In genomic region chr12:49905718-49906314, GRCh38 we compare ENCODE assay signal across 26 cellular contexts. TPM values are rescaled to one million over a fixed set of nuclear protein-coding genes. Genes with fewer than 3 reads are reported as not detected.
DNase-seq lines count a peak whose midpoint lies in the region; ATAC-seq and TF ChIP-seq lines count a peak whose summit lies in the region.
"Had no signal": no experiment of that assay in that cellular context is flagged by ENCODE, and none has a peak within 500 bp of the region (broad histone marks: within the 10 kb centered on the region; RNA-seq: fewer than 3 reads in every experiment).

No MANE protein-coding gene starts in this region.

- peak overlapping the region; percentile 31 for H3K27ac ChIP-seq in temporal lobe (ENCODE audit: low read depth, low read length)
- H3K27ac ChIP-seq: coronary artery had no signal

- H3K27ac Mint-ChIP-seq in brain (peak overlapping the region; percentile 42 to 94 (median 63)), neural crest cell (ENCODE audit: unreplicated experiment) (peak overlapping the region; percentile 1)
- H3K27ac Mint-ChIP-seq: activated B cell treated with CpG ODN at 0.5 μM for 24 hours; activated naive CD4-positive, alpha-beta T cell treated with anti-CD3 and anti-CD28 coated beads for 36 hours; activated T-cell treated with anti-CD3 and anti-CD28 coated beads, Interleukin-2, amount 50 U/mL, for 72 hours had no signal

- intact Hi-C loops in left ventricle myocardium superior (cut with micrococcal nuclease) (no loop called here), left cardiac atrium (cut with DNase I) (no loop called here)

- H3K36me3 Mint-ChIP-seq in brain (no peaks in the 10 kb centered on the region), neural crest cell (ENCODE audit: low read depth) (no peaks in the 10 kb centered on the region)

- no peaks in the 10 kb centered on the region for H3K9me3 Mint-ChIP-seq in brain
- H3K9me3 Mint-ChIP-seq in neural crest cell, result no peaks in the 10 kb centered on the region
- H3K9me3 Mint-ChIP-seq: activated B cell treated with CpG ODN at 0.5 μM for 24 hours; activated naive CD4-positive, alpha-beta T cell treated with anti-CD3 and anti-CD28 coated beads for 36 hours; activated T-cell treated with anti-CD3 and anti-CD28 coated beads, Interleukin-2, amount 50 U/mL, for 72 hours had no signal

- H3K27me3 Mint-ChIP-seq in brain, result peaks cover 4% of the 10 kb centered on the region
- H3K27me3 Mint-ChIP-seq in neural crest cell (ENCODE audit: low read depth), result peaks cover 20% of the 10 kb centered on the region

- DNase-seq in left ventricle myocardium superior, result peak; percentile 11
- DNase-seq in left cardiac atrium, result no peak
- no peak for DNase-seq in neural crest cell (ENCODE audit: low read depth, low spot score)
- DNase-seq in SHP77 treated with DMSO at 0.1 percent for 48 hours (lab: John Stamatoyannopoulos, UW), result no peak
- DNase-seq: activated B cell treated with CpG ODN at 0.5 μM for 24 hours; activated CD4-positive, alpha-beta T cell treated with anti-CD3 and anti-CD28 coated beads, Interleukin-2, amount 50 U/mL, for 1 hour; activated naive CD4-positive, alpha-beta T cell treated with anti-CD3 and anti-CD28 coated beads for 36 hours; activated T-cell treated with anti-CD3 and anti-CD28 coated beads, Interleukin-2, amount 50 U/mL, for 72 hours; anterior cingulate cortex; NCI-H446; NCI-H748 treated with DMSO at 0.1 percent for 48 hours; SHP77; small intestine; stimulated activated CD4-positive, alpha-beta T cell treated with anti-CD3 and anti-CD28 coated beads, Interleukin-1b, Interleukin-23, amount 100 ng/mL, for 48 hours; stimulated activated naive CD8-positive, alpha-beta T cell treated with anti-CD3 and anti-CD28 coated beads, Interleukin-15, Interleukin-2, amounts not matched to agents 100 U/mL and 50 U/mL, for 24 hours had no signal

- H3K4me1 Mint-ChIP-seq in brain, result peaks cover 70% of the 10 kb centered on the region
- peaks cover 33% of the 10 kb centered on the region for H3K4me1 Mint-ChIP-seq in neural crest cell

- H3K4me3 Mint-ChIP-seq in brain (peak overlapping the region in 4 of 5 experiments; percentile 45 to 61 (median 56)), neural crest cell (peak overlapping the region; percentile 4)
- H3K4me3 Mint-ChIP-seq: activated B cell treated with CpG ODN at 0.5 μM for 24 hours; activated naive CD4-positive, alpha-beta T cell treated with anti-CD3 and anti-CD28 coated beads for 36 hours had no signal

- TF ChIP-seq CTCF in brain (conservative IDR thresholded peaks at IDR 0.05) (no peak), neural crest cell (conservative IDR thresholded peaks at IDR 0.05) (no peak)

- ATAC-seq in left ventricle myocardium superior (no peak), left cardiac atrium (no peak), GM19324 (IDR thresholded peaks at IDR 0.05; ENCODE audit: low FRiP score, unreplicated experiment) (no peak), GM19463 (IDR thresholded peaks at IDR 0.05; ENCODE audit: unreplicated experiment) (no peak)
- ATAC-seq: activated T-cell treated with anti-CD3 and anti-CD28 coated beads, Interleukin-2, amount 50 U/mL, for 72 hours; left lobe of liver; Panc1; stimulated activated naive CD8-positive, alpha-beta T cell treated with anti-CD3 and anti-CD28 coated beads, Interleukin-15, Interleukin-2, amounts not matched to agents 100 U/mL and 50 U/mL, for 24 hours had no signal

RNA-seq across cellular contexts. Expression of gene FAIM2, which starts 2.1 kb away (rescaled TPM):
- total RNA-seq in left ventricle myocardium superior (8.2 TPM), left cardiac atrium (10 to 100 TPM in 1 of 2 donors, 1 to 10 TPM in 1; 6.4 to 25.9 TPM), neural crest cell (0.73 and 1.6 TPM in 2 replicates), temporal lobe (24.6 TPM)
- polyA plus RNA-seq in brain (ENCODE audit: insufficient read depth, low read depth, low replicate concordance), result 213 TPM
- total RNA-seq: activated B cell treated with CpG ODN at 0.5 μM for 24 hours, left lobe of liver had no signal

RNA-seq across cellular contexts. Expression of gene AQP2, which starts 44.7 kb away (rescaled TPM):
- not detected for total RNA-seq in left ventricle myocardium superior
- total RNA-seq in left cardiac atrium, result under 1 TPM; 0.09 to 0.24 TPM
- not detected for polyA plus RNA-seq in brain (ENCODE audit: insufficient read depth, low read depth, low replicate concordance)
- not detected in 2 replicates for total RNA-seq in neural crest cell
- not detected for total RNA-seq in temporal lobe
- total RNA-seq: activated B cell treated with CpG ODN at 0.5 μM for 24 hours; activated naive CD4-positive, alpha-beta T cell treated with anti-CD3 and anti-CD28 coated beads for 36 hours; activated T-cell treated with anti-CD3 and anti-CD28 coated beads, Interleukin-2, amount 50 U/mL, for 72 hours; left lobe of liver; mesenteric fat pad; myocyte; omental fat pad had no signal
- polyA plus RNA-seq: esophagus, small intestine had no signal

RNA-seq across cellular contexts. Expression of gene AQP5, which starts 55.9 kb away (rescaled TPM):
- total RNA-seq in left ventricle myocardium superior (0.40 TPM), left cardiac atrium (1 to 10 TPM; 1.0 to 1.3 TPM), neural crest cell (1.2 and 2.4 TPM in 2 replicates), temporal lobe (0.74 TPM)
- 2.7 TPM for polyA plus RNA-seq in brain (ENCODE audit: insufficient read depth, low read depth, low replicate concordance)
- total RNA-seq: activated B cell treated with CpG ODN at 0.5 μM for 24 hours; activated naive CD4-positive, alpha-beta T cell treated with anti-CD3 and anti-CD28 coated beads for 36 hours; activated T-cell treated with anti-CD3 and anti-CD28 coated beads, Interleukin-2, amount 50 U/mL, for 72 hours; left lobe of liver; mesenteric fat pad; myocyte; omental fat pad had no signal
